ENCODE assay signal across 15 cellular contexts in the genomic region with DNA sequence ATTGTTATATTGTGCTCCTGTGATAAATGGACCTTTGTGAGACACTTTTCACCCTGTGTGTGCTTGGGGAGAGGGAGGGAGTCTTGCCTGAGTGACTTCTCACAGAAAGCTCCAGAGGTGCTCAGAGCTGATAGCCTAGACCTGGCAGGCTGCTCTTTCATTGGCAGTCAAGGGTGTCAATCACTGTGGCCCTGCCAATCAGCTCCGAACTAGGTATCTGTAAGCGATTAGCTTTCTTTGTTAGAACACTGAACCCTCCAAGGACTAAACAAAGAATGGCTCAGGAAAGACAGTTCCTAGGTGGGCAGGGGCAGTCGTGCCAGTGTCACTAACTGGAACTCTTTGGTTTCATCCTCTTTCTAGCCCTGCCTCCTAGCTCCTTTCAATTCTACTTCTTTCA. TPM values are rescaled to one million over a fixed set of nuclear protein-coding genes. Genes with fewer than 3 reads are reported as not detected.
A peak's percentile ranks its signal among the peaks of the same experiment; 100 is the strongest.
DNase-seq lines count a peak whose midpoint lies in the region; ATAC-seq and TF ChIP-seq lines count a peak whose summit lies in the region.
"Had no signal": no experiment of that assay in that cellular context is flagged by ENCODE, and none has a peak within 500 bp of the region (broad histone marks: within the 10 kb centered on the region; RNA-seq: fewer than 3 reads in every experiment).

No MANE protein-coding gene starts in this region.

- H3K27ac Mint-ChIP-seq in activated CD8-positive, alpha-beta T cell treated with anti-CD3 and anti-CD28 coated beads for 36 hours: no peak overlapping the region

- no peaks in the 10 kb centered on the region for H3K79me1 ChIP-seq in neuronal stem cell (ENCODE audit: low read depth, low read length)

- no peak overlapping the region for H2BK120ac ChIP-seq in neuronal stem cell (ENCODE audit: low read depth, low read length)

- H3K36me3 ChIP-seq in neuronal stem cell (replicated peaks in 1 of 2; ENCODE audit: control insufficient read depth in 2 of 2, insufficient read depth in 2 of 2, low read length in 2 of 2): no peaks in the 10 kb centered on the region
- H3K36me3 ChIP-seq: upper lobe of right lung had no signal

- no peak overlapping the region for H3K4me2 ChIP-seq in neuronal stem cell (ENCODE audit: insufficient read depth, low read length, poor library complexity, severe bottlenecking)

- H3K14ac ChIP-seq in neuronal stem cell (ENCODE audit: low read length): no peak overlapping the region

- H3K27ac ChIP-seq in epithelial cell of prostate (peak overlapping the region; percentile 92), neuronal stem cell (replicated peaks; ENCODE audit: low read length) (peak overlapping the region; percentile 35)
- H3K27ac ChIP-seq: skin epidermis, upper lobe of right lung, VCaP had no signal

- POLR2A ChIA-PET in activated CD8-positive, alpha-beta T cell treated with anti-CD3 and anti-CD28 coated beads for 36 hours (lab: Charles Lee): no interaction called here

- no peak overlapping the region for H3K23ac ChIP-seq in neuronal stem cell (ENCODE audit: low read depth, low read length, poor library complexity)

- no peak overlapping the region for H2BK5ac ChIP-seq in neuronal stem cell (ENCODE audit: low read length)

- no peak overlapping the region for H3K4ac ChIP-seq in neuronal stem cell (ENCODE audit: low read length)

- no peak overlapping the region for H2BK15ac ChIP-seq in neuronal stem cell (ENCODE audit: low read length)

- no peaks in the 10 kb centered on the region for H3K9me3 Mint-ChIP-seq in activated CD8-positive, alpha-beta T cell treated with anti-CD3 and anti-CD28 coated beads for 36 hours

- H3K4me3 Mint-ChIP-seq in activated CD8-positive, alpha-beta T cell treated with anti-CD3 and anti-CD28 coated beads for 36 hours: no peak overlapping the region

- H4K91ac ChIP-seq in neuronal stem cell (ENCODE audit: low read depth, low read length, poor library complexity): no peak overlapping the region

- H3K4me1 ChIP-seq in neuronal stem cell (ENCODE audit: control insufficient read depth in 2 of 2, insufficient read depth in 1 of 2, low read depth in 1 of 2, low read length in 2 of 2): peaks cover 0 to 9% of the 10 kb centered on the region in 2 donors
- H3K4me1 ChIP-seq: upper lobe of right lung had no signal

- peaks cover 7% of the 10 kb centered on the region for H3K27me3 Mint-ChIP-seq in activated CD8-positive, alpha-beta T cell treated with anti-CD3 and anti-CD28 coated beads for 36 hours

- no peak overlapping the region for H2AK5ac ChIP-seq in neuronal stem cell (ENCODE audit: low read depth, low read length)

- H3K36me3 Mint-ChIP-seq in activated CD8-positive, alpha-beta T cell treated with anti-CD3 and anti-CD28 coated beads for 36 hours (ENCODE audit: low read depth): no peaks in the 10 kb centered on the region

- H4K8ac ChIP-seq in neuronal stem cell (ENCODE audit: low read depth, low read length): no peak overlapping the region

- DNase-seq in NCI-H2227 (lab: John Stamatoyannopoulos, UW; ENCODE audit: unreplicated experiment): peak; percentile 67
- no peak for DNase-seq in NCI-H2227 treated with DMSO at 0.1 percent for 48 hours (lab: John Stamatoyannopoulos, UW)
- DNase-seq in NCI-H146 treated with DMSO at 0.1 percent for 48 hours (lab: John Stamatoyannopoulos, UW; ENCODE audit: unreplicated experiment): peak; percentile 11
- DNase-seq in epithelial cell of prostate (ENCODE audit: low read depth, low spot score): no peak
- peak; percentile 77 for DNase-seq in neuronal stem cell (ENCODE audit: low spot score)
- no peak for DNase-seq in GM19240 (ENCODE audit: insufficient read length, low spot score)
- DNase-seq in activated CD8-positive, alpha-beta T cell treated with anti-CD3 and anti-CD28 coated beads for 36 hours: no peak
- DNase-seq in left colon: no peak
- DNase-seq: activated T-cell treated with anti-CD3 and anti-CD28 coated beads for 4 hours, aorta, GDM1, NCI-H187, upper lobe of right lung had no signal

- H3K27me3 ChIP-seq in neuronal stem cell (ENCODE audit: control insufficient read depth in 3 of 3, insufficient read depth in 3 of 3, low read depth in 1 of 3, low read length in 3 of 3): peaks cover 0 to 17% (median 4%) of the 10 kb centered on the region in 3 experiments

- H3K4me1 Mint-ChIP-seq in activated CD8-positive, alpha-beta T cell treated with anti-CD3 and anti-CD28 coated beads for 36 hours (ENCODE audit: low read depth): peaks cover 2% of the 10 kb centered on the region

- no peak for TF ChIP-seq CTCF in activated CD8-positive, alpha-beta T cell treated with anti-CD3 and anti-CD28 coated beads for 36 hours (IDR thresholded peaks at IDR 0.05)

- no CpG with 5 or more reads among the region's 3 CpGs for WGBS in neuronal stem cell (ENCODE audit: extremely low coverage in 2 of 2, insufficient read length in 2 of 2, insufficient replicate concordance in 1 of 2), 2 donors

- H3K18ac ChIP-seq in neuronal stem cell (ENCODE audit: low read length): no peak overlapping the region

- H3K9me3 ChIP-seq in neuronal stem cell (replicated peaks in 1 of 2; ENCODE audit: control insufficient read depth in 2 of 2, insufficient read depth in 1 of 2, low read depth in 1 of 2, low read length in 2 of 2): no peaks in the 10 kb centered on the region
- H3K9me3 ChIP-seq: upper lobe of right lung had no signal

- H3K4me3 ChIP-seq in neuronal stem cell (ENCODE audit: low read length in 2 of 2): no peak overlapping the region
- H3K4me3 ChIP-seq: skin epidermis, upper lobe of right lung had no signal

- no peak overlapping the region for H2BK12ac ChIP-seq in neuronal stem cell (ENCODE audit: low read length)

- H3K9ac ChIP-seq in neuronal stem cell (ENCODE audit: low read depth, low read length, poor library complexity): no peak overlapping the region

- no peak for ATAC-seq in activated CD8-positive, alpha-beta T cell treated with anti-CD3 and anti-CD28 coated beads for 36 hours
- ATAC-seq in left colon: no peak
- ATAC-seq: upper lobe of right lung had no signal

- H2AFZ ChIP-seq in neuronal stem cell (ENCODE audit: low read length): peak overlapping the region; percentile 70

- CTCF ChIA-PET in activated CD8-positive, alpha-beta T cell treated with anti-CD3 and anti-CD28 coated beads for 36 hours (lab: Charles Lee): interaction anchor here (1.5 kb wide), 1 partner anchor 8 kb away, joined by 4 read pairs; no protein-coding TSS in a partner anchor

- intact Hi-C loops in activated CD8-positive, alpha-beta T cell treated with anti-CD3 and anti-CD28 coated beads for 36 hours (cut with micrococcal nuclease): no loop called here
- intact Hi-C loops in left colon (cut with DNase I, micrococcal nuclease): no loop called here

RNA-seq across cellular contexts. Expression of gene NALF2, which starts 2.7 kb away (rescaled TPM):
- 4.4 TPM for polyA plus RNA-seq in neuronal stem cell (2013, experiment 1 of 2)
- 4.5 TPM for polyA plus RNA-seq in neuronal stem cell (2013, experiment 2 of 2)
- under 1 TPM; 0.13 to 0.18 TPM for total RNA-seq in activated CD8-positive, alpha-beta T cell treated with anti-CD3 and anti-CD28 coated beads for 36 hours
- under 1 TPM; 0.67 to 0.70 TPM for total RNA-seq in left colon
- total RNA-seq: upper lobe of right lung had no signal

Comparison
In these comparisons a context has a peak if more than half of its experiments do, and no peak if none do; other contexts are left out.
1. DNase-seq: peak in NCI-H2227 (single experiment), NCI-H146 treated with DMSO at 0.1 percent for 48 hours (single experiment) and neuronal stem cell (single experiment); none in NCI-H2227 treated with DMSO at 0.1 percent for 48 hours (single experiment), epithelial cell of prostate (single experiment), GM19240 (single experiment), activated CD8-positive, alpha-beta T cell treated with anti-CD3 and anti-CD28 coated beads for 36 hours (single experiment) and left colon (0 of 2).